8 cellular contexts compared by ENCODE assay signal in the genomic region with DNA sequence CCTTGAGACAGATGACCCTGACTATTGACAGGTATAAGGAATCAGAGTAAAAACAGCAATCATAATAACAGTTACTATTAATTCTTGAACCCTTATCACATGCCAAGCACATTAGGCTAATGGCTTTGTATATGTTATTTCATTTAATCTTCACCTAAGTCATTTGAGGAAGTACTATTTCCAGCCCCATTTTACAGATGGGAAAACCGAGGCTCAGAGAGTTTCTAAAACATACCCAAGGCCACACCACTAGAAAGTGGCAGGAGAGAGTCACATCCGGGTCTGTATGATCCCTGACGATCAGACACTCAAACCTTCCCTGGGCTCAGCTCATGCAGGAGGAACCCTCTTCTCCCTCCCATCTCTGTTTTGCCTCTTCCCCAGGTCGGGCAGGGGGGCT.
"Had no signal": no experiment of that assay in that cellular context is flagged by ENCODE, and none has a peak within 500 bp of the region (broad histone marks: within the 10 kb centered on the region; RNA-seq: fewer than 3 reads in every experiment).

No MANE protein-coding gene starts in this region.

- H3K36me3 Mint-ChIP-seq: IgD-negative memory B cell had no signal

- H3K4me3 Mint-ChIP-seq: H9, IgD-negative memory B cell had no signal

- H3K4me1 Mint-ChIP-seq: IgD-negative memory B cell had no signal

- H2AFZ ChIP-seq: GM23248 had no signal

- H3K4me3 ChIP-seq: GM23248 had no signal

- DNase-seq: GM23248, GOT3, HCEC 1CT, KG1 had no signal

- H3K27ac ChIP-seq: GM23248 had no signal

- H3K9ac ChIP-seq: GM23248 had no signal

- H3K27ac Mint-ChIP-seq: IgD-negative memory B cell had no signal

- FAIRE-seq: H54, HTR-8/SVneo had no signal
